Comparison of ENCODE assay signal across 8 cellular contexts in the genomic region with DNA sequence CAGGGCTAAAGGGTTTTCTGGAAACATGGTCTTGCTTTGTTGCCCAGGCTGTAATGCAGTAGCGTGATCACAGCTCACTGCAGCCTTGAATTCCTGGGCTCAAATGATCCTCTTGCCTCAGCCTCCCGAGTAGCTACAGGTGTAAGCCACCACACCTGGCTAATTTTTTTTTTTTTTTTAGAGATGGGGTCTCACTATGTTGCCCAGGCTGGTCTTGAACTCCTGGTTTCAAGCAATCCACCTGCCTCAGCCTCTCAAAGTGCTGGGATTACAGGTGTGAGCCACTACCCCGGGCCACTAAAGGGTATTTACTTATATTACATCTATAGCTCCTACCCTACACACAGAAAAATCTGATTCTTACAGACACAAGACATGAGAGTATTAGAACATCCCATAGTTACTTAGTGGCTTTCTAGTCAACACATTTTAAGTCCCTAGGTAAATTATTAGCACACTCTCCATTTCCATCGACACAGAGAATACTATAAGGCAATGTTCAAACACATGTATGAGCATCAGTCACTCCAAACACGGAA. TPM values are rescaled to one million over a fixed set of nuclear protein-coding genes. Genes with fewer than 3 reads are reported as not detected.
DNase-seq lines count a peak whose midpoint lies in the region; ATAC-seq, FAIRE-seq and TF ChIP-seq lines count a peak whose summit lies in the region.

No MANE protein-coding gene starts in this region.

- no peaks in the 10 kb centered on the region for H3K9me2 ChIP-seq in HCT116 (ENCODE audit: insufficient read depth)

- H3K27ac Mint-ChIP-seq in activated B cell treated with CpG ODN at 0.5 μM for 24 hours = peak overlapping the region; percentile 90
- peak overlapping the region; percentile 90 to 97 (median 94) for H3K27ac Mint-ChIP-seq in naive thymus-derived CD4-positive, alpha-beta T cell

- peaks cover 2 to 9% of the 10 kb centered on the region in 2 experiments; a peak in 3 of 4 replicates for H3K4me1 ChIP-seq in HCT116 (ENCODE audit: control insufficient read depth in 1 of 2, insufficient read depth in 2 of 2, low read length in 2 of 2)
- H3K4me1 ChIP-seq in naive thymus-derived CD4-positive, alpha-beta T cell (ENCODE audit: control insufficient read depth in 2 of 2, insufficient read depth in 2 of 2, low read length in 2 of 2) = peaks cover 11 to 12% of the 10 kb centered on the region in 2 donors

- H3K79me2 ChIP-seq in HCT116 (ENCODE audit: insufficient read depth, low read length) = no peaks in the 10 kb centered on the region

- peaks cover 0 to 5% of the 10 kb centered on the region in 2 experiments; a peak in 1 of 4 replicates for H3K9me3 ChIP-seq in HCT116 (ENCODE audit: control insufficient read depth in 1 of 2, insufficient read depth in 1 of 2, low read depth in 1 of 2, low read length in 2 of 2)
- no peaks in the 10 kb centered on the region for H3K9me3 ChIP-seq in naive thymus-derived CD4-positive, alpha-beta T cell (ENCODE audit: control insufficient read depth in 2 of 3, low read length in 3 of 3)

- peaks cover 25% of the 10 kb centered on the region for H3K36me3 Mint-ChIP-seq in activated B cell treated with CpG ODN at 0.5 μM for 24 hours (ENCODE audit: low read depth)
- peaks cover 3 to 23% (median 13%) of the 10 kb centered on the region in 5 donors for H3K36me3 Mint-ChIP-seq in naive thymus-derived CD4-positive, alpha-beta T cell

- H3K27me3 Mint-ChIP-seq in activated B cell treated with CpG ODN at 0.5 μM for 24 hours = no peaks in the 10 kb centered on the region
- H3K27me3 Mint-ChIP-seq in naive thymus-derived CD4-positive, alpha-beta T cell = no peaks in the 10 kb centered on the region

- peak overlapping the region; percentile 59 for H2AFZ ChIP-seq in HCT116 (ENCODE audit: low read depth, low read length, poor library complexity, severe bottlenecking)

- TF ChIP-seq POLR2A in GM12891 (IDR thresholded peaks at IDR 0.05; ENCODE audit: low read depth, low read length) (no peak), HCT116 (IDR thresholded peaks at IDR 0.05; ENCODE audit: borderline replicate concordance, extremely low read depth, insufficient read depth, insufficient read length) (no peak)

- peaks cover 2% of the 10 kb centered on the region for H3K9me3 Mint-ChIP-seq in activated B cell treated with CpG ODN at 0.5 μM for 24 hours
- peaks cover 0 to 2% (median 0%) of the 10 kb centered on the region in 11 donors for H3K9me3 Mint-ChIP-seq in naive thymus-derived CD4-positive, alpha-beta T cell

- FAIRE-seq in GM12891 (lab: Jason Lieb, UNC) (peak; percentile 9), frontal cortex (lab: Jason Lieb, UNC) (no peak)

- peak overlapping the region; percentile 50 for H3K4me2 ChIP-seq in HCT116 (ENCODE audit: low read length)

- no peak overlapping the region for H3K4me3 Mint-ChIP-seq in activated B cell treated with CpG ODN at 0.5 μM for 24 hours
- peak overlapping the region; percentile 3 to 68 (median 46) for H3K4me3 Mint-ChIP-seq in naive thymus-derived CD4-positive, alpha-beta T cell

- DNase-seq in GM12891 (ENCODE audit: insufficient read length, low spot score) (no peak), HCT116 (ENCODE audit: low read depth, low spot score) (no peak), activated B cell treated with CpG ODN at 0.5 μM for 24 hours (no peak), head of caudate nucleus (no peak), frontal cortex (ENCODE audit: low spot score in 2 of 2) (no peak), SW 1271 (lab: John Stamatoyannopoulos, UW) (no peak), NCI-H748 treated with DMSO at 0.1 percent for 48 hours (lab: John Stamatoyannopoulos, UW) (no peak)
- DNase-seq in naive thymus-derived CD4-positive, alpha-beta T cell = no peak

- H3K27me3 ChIP-seq in HCT116 (ENCODE audit: insufficient read depth, low read length) = no peaks in the 10 kb centered on the region
- H3K27me3 ChIP-seq in naive thymus-derived CD4-positive, alpha-beta T cell (ENCODE audit: control insufficient read depth in 2 of 2, insufficient read depth in 2 of 2, low read length in 2 of 2) = no peaks in the 10 kb centered on the region

- peaks cover 12% of the 10 kb centered on the region for H3K4me1 Mint-ChIP-seq in activated B cell treated with CpG ODN at 0.5 μM for 24 hours
- H3K4me1 Mint-ChIP-seq in naive thymus-derived CD4-positive, alpha-beta T cell = peaks cover 9 to 28% (median 13%) of the 10 kb centered on the region in 7 donors

- no TSS peak for BruUV-seq in HCT116 (replicated peaks; lab: Mats Ljungman, UMichigan)

- peak overlapping the region; percentile 2; the same call in 1 of the 2 replicates for H3K9ac ChIP-seq in HCT116 (ENCODE audit: low read length)

- intact Hi-C loops in HCT116 (cut with micrococcal nuclease) (loop anchor here (1.0 kb wide), 1 partner anchor 94 kb away; no protein-coding TSS in a partner anchor), activated B cell treated with CpG ODN at 0.5 μM for 24 hours (cut with micrococcal nuclease) (loop anchor here (1.0 kb wide), 3 partner anchors 13 to 50 kb away; no protein-coding TSS in a partner anchor), head of caudate nucleus (cut with DNase I) (no loop called here)
- intact Hi-C loops in naive thymus-derived CD4-positive, alpha-beta T cell (cut with micrococcal nuclease) = loop anchor here (1.0 to 2.0 kb wide), 6 partner anchors 14 to 188 kb away; partner anchors contain the start of gene PCK2 (in 1 of the 2)

- RAD21 ChIA-PET in HCT116 (lab: Charles Lee; ENCODE audit: low non-redundant PET in 1 of 2, low total read pairs in 2 of 2, uncharacterized antibody in 2 of 2, unreplicated experiment in 2 of 2) = interaction anchor here (0.8 to 2.6 kb wide), 6 partner anchors 14 to 57 kb away, joined by 3 to 26 read pairs (median 7); partner anchors contain the start of genes PCK2 (in 2 of the 2) and CARMIL3 (in 1 of the 2)

- no peak overlapping the region for H3K27ac ChIP-seq in HCT116 (ENCODE audit: low read depth, low read length)
- peak overlapping the region; percentile 66 for H3K27ac ChIP-seq in naive thymus-derived CD4-positive, alpha-beta T cell (ENCODE audit: low read depth, low read length)

- ATAC-seq in HCT116 (no peak; the same call in 1 of the 2 replicates), activated B cell treated with CpG ODN at 0.5 μM for 24 hours (ENCODE audit: low read depth) (no peak)
- peak; percentile 21 for ATAC-seq in naive thymus-derived CD4-positive, alpha-beta T cell

- no peak overlapping the region for H3K4me3 ChIP-seq in HCT116 (replicated peaks in 1 of 2; ENCODE audit: low read depth in 1 of 2, low read length in 2 of 2)
- H3K4me3 ChIP-seq in naive thymus-derived CD4-positive, alpha-beta T cell (ENCODE audit: low read length) = no peak overlapping the region

- CTCF ChIA-PET in HCT116 (lab: Charles Lee) (interaction anchor here (0.7 to 5.5 kb wide), 20 partner anchors 10 to 520 kb away, joined by 3 to 116 read pairs (median 5); partner anchors contain the start of genes CARMIL3, DHRS4L2, EMC9 and IRF9), activated B cell treated with CpG ODN at 0.5 μM for 24 hours (lab: Charles Lee) (interaction anchor here (0.7 to 7.4 kb wide), 33 partner anchors 8 to 545 kb away, joined by 3 to 137 read pairs (median 4); partner anchors contain the start of genes CIDEB, EMC9, IRF9 and MDP1)
- CTCF ChIA-PET in naive thymus-derived CD4-positive, alpha-beta T cell (lab: Charles Lee) = interaction anchor here (0.7 to 11.7 kb wide), 26 partner anchors 8 to 610 kb away, joined by 3 to 246 read pairs (median 4); partner anchors contain the start of genes CARMIL3, EMC9, IRF9 and MDP1

- POLR2A ChIA-PET in HCT116 (lab: Charles Lee) = interaction anchor here (0.5 to 1.6 kb wide), 10 partner anchors 15 to 133 kb away, joined by 3 to 18 read pairs (median 4); partner anchors contain the start of genes CARMIL3, PCK2, PSME1 and PSME2
- POLR2A ChIA-PET in activated B cell treated with CpG ODN at 0.5 μM for 24 hours (lab: Charles Lee) = interaction anchor here (0.6 to 9.8 kb wide), 21 partner anchors 9 to 160 kb away, joined by 3 to 115 read pairs (median 4); partner anchors contain the start of genes EMC9, IPO4, IRF9 and PCK2
- POLR2A ChIA-PET in naive thymus-derived CD4-positive, alpha-beta T cell (lab: Charles Lee) = interaction anchor here (0.6 to 6.7 kb wide), 17 partner anchors 13 to 1529 kb away, joined by 3 to 85 read pairs (median 6); partner anchors contain the start of genes CARMIL3, CHMP4A, EMC9 and IRF9

- TF ChIP-seq RAD21 in HCT116 (IDR thresholded peaks at IDR 0.05; ENCODE audit: low read depth) = no peak

- no peak for TF ChIP-seq CTCF in HCT116 (IDR thresholded peaks at IDR 0.05 in 2 of 3, conservative IDR thresholded peaks at IDR 0.05 in 1 of 3; ENCODE audit: borderline replicate concordance in 1 of 3, insufficient read depth in 1 of 3, low read depth in 2 of 3, low read length in 2 of 3)
- TF ChIP-seq CTCF in activated B cell treated with CpG ODN at 0.5 μM for 24 hours (IDR thresholded peaks at IDR 0.05) = no peak

- no peaks in the 10 kb centered on the region for H3K36me3 ChIP-seq in HCT116 (ENCODE audit: control insufficient read depth in 1 of 2, insufficient read depth in 2 of 2, low read length in 2 of 2)
- H3K36me3 ChIP-seq in naive thymus-derived CD4-positive, alpha-beta T cell (ENCODE audit: control insufficient read depth in 2 of 3, insufficient read depth in 3 of 3, low read length in 3 of 3) = peaks cover 0 to 4% (median 0%) of the 10 kb centered on the region in 3 experiments

- no peaks in the 10 kb centered on the region for H4K20me1 ChIP-seq in HCT116 (ENCODE audit: insufficient read depth)

RNA-seq across cellular contexts. Expression of gene DCAF11, which starts 6.2 kb away (rescaled TPM):
- 46.3 TPM for polyA plus RNA-seq in GM12891 (2012; ENCODE audit: low read depth, missing spikeins)
- total RNA-seq in HCT116 (2021; ENCODE audit: unreplicated experiment) (47.5 TPM), activated B cell treated with CpG ODN at 0.5 μM for 24 hours (84.3 and 86.5 TPM in 2 replicates), frontal cortex (56.7 TPM)
- polyA plus RNA-seq in HCT116 (2012) = 40.1 and 45.9 TPM in 2 replicates
- total RNA-seq in naive thymus-derived CD4-positive, alpha-beta T cell = 10 to 100 TPM; 71.9 to 90.1 (median 83.3) TPM
- polyA plus RNA-seq in naive thymus-derived CD4-positive, alpha-beta T cell = 10 to 100 TPM; 69.1 to 97.0 TPM

RNA-seq across cellular contexts. Expression of gene NRL, which starts 6.3 kb away (rescaled TPM):
- 1.0 TPM for polyA plus RNA-seq in GM12891 (2012; ENCODE audit: low read depth, missing spikeins)
- total RNA-seq in HCT116 (2021; ENCODE audit: unreplicated experiment) (0.66 TPM), activated B cell treated with CpG ODN at 0.5 μM for 24 hours (5.4 and 5.5 TPM in 2 replicates), frontal cortex (1.2 TPM)
- polyA plus RNA-seq in HCT116 (2012) = 0.50 and 0.68 TPM in 2 replicates
- 1 to 10 TPM; 2.1 to 4.5 (median 3.8) TPM for total RNA-seq in naive thymus-derived CD4-positive, alpha-beta T cell
- 1 to 10 TPM; 2.2 to 2.6 TPM for polyA plus RNA-seq in naive thymus-derived CD4-positive, alpha-beta T cell

RNA-seq across cellular contexts. Expression of gene PCK2, which starts 14.3 kb away (rescaled TPM):
- 32.7 TPM for polyA plus RNA-seq in GM12891 (2012; ENCODE audit: low read depth, missing spikeins)
- total RNA-seq in HCT116 (2021; ENCODE audit: unreplicated experiment) = 94.1 TPM
- polyA plus RNA-seq in HCT116 (2012) = 137 and 142 TPM in 2 replicates
- 82.1 and 102 TPM in 2 replicates for total RNA-seq in activated B cell treated with CpG ODN at 0.5 μM for 24 hours
- total RNA-seq in naive thymus-derived CD4-positive, alpha-beta T cell = 10 to 100 TPM in 4 of 5 experiments, 1 to 10 TPM in 1; 9.1 to 56.2 (median 14.4) TPM
- polyA plus RNA-seq in naive thymus-derived CD4-positive, alpha-beta T cell = 10 to 100 TPM in 1 of 2 donors, 1 to 10 TPM in 1; 7.2 to 14.5 TPM
- total RNA-seq in frontal cortex = 1.6 TPM

RNA-seq across cellular contexts. Expression of gene FITM1, which starts 22.1 kb away (rescaled TPM):
- 0.40 TPM for polyA plus RNA-seq in GM12891 (2012; ENCODE audit: low read depth, missing spikeins)
- total RNA-seq in HCT116 (2021; ENCODE audit: unreplicated experiment) (0.81 TPM), activated B cell treated with CpG ODN at 0.5 μM for 24 hours (2.3 and 2.4 TPM in 2 replicates), frontal cortex (0.41 TPM)
- 0.26 and 0.62 TPM in 2 replicates for polyA plus RNA-seq in HCT116 (2012)
- 1 to 10 TPM; 1.8 to 4.3 (median 2.0) TPM for total RNA-seq in naive thymus-derived CD4-positive, alpha-beta T cell
- 1 to 10 TPM in 1 of 2 donors, under 1 TPM in 1; 0.48 to 1.2 TPM for polyA plus RNA-seq in naive thymus-derived CD4-positive, alpha-beta T cell

RNA-seq across cellular contexts. Expression of gene PSME1, which starts 27.6 kb away (rescaled TPM):
- 368 TPM for polyA plus RNA-seq in GM12891 (2012; ENCODE audit: low read depth, missing spikeins)
- total RNA-seq in HCT116 (2021; ENCODE audit: unreplicated experiment) (174 TPM), activated B cell treated with CpG ODN at 0.5 μM for 24 hours (406 and 449 TPM in 2 replicates), frontal cortex (20.4 TPM)
- 121 and 140 TPM in 2 replicates for polyA plus RNA-seq in HCT116 (2012)
- 100 to 1,000 TPM; 189 to 583 (median 202) TPM for total RNA-seq in naive thymus-derived CD4-positive, alpha-beta T cell
- polyA plus RNA-seq in naive thymus-derived CD4-positive, alpha-beta T cell = 100 to 1,000 TPM; 698 to 703 TPM
